ENCODE assay signal across 1 cellular context in genomic region chr12:132430838-132431826, GRCh38.
A peak's percentile ranks its signal among the peaks of the same experiment; 100 is the strongest.
TF ChIP-seq lines count a peak whose summit lies in the region.

No MANE protein-coding gene starts in this region.

TF ChIP-seq in HepG2, 621 proteins besides CTCF, POLR2A, EP300 and RAD21 (continued from another document):
- TF ChIP-seq CENPT (CRISPR knock-in tag; IDR thresholded peaks at IDR 0.05; ENCODE audit: low read depth), result 0 out of 2 replicates have a peak, but pooled peaks have one; percentile 52
- TF ChIP-seq BHLHE40 (IDR thresholded peaks at IDR 0.05; ENCODE audit: low read length), result peak; percentile 51
- TF ChIP-seq ATF3 (CRISPR knock-in tag; IDR thresholded peaks at IDR 0.05), result no peak
- TF ChIP-seq ZSCAN31 (CRISPR knock-in tag; IDR thresholded peaks at IDR 0.05; ENCODE audit: low read depth), result 0 out of 2 replicates have a peak, but pooled peaks have one; percentile 11
- TF ChIP-seq SRSF9 (IDR thresholded peaks at IDR 0.05; ENCODE audit: borderline replicate concordance, insufficient read depth, low read depth, low read length, poor library complexity, severe bottlenecking), result no peak
- TF ChIP-seq TFE3 (CRISPR knock-in tag; IDR thresholded peaks at IDR 0.05), result peak; percentile 48; the same call in 1 of the 2 replicates
- TF ChIP-seq RBM22 (optimal IDR thresholded peaks at IDR 0.05; ENCODE audit: low read length), result no peak
- TF ChIP-seq, protein P1, sequence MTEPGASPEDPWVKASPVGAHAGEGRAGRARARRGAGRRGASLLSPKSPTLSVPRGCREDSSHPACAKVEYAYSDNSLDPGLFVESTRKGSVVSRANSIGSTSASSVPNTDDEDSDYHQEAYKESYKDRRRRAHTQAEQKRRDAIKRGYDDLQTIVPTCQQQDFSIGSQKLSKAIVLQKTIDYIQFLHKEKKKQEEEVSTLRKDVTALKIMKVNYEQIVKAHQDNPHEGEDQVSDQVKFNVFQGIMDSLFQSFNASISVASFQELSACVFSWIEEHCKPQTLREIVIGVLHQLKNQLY (CRISPR knock-in tag; IDR thresholded peaks at IDR 0.05), result 0 out of 2 replicates have a peak, but pooled peaks have one; percentile 29
